6 cellular contexts compared by ENCODE assay signal in genomic region chr16:88651276-88651988, GRCh38. TPM values are rescaled to one million over a fixed set of nuclear protein-coding genes. Genes with fewer than 3 reads are reported as not detected.
DNase-seq lines count a peak whose midpoint lies in the region; ATAC-seq and TF ChIP-seq lines count a peak whose summit lies in the region.

No MANE protein-coding gene starts in this region.

- CTCF ChIA-PET in activated CD4-positive, alpha-beta T cell treated with anti-CD3 and anti-CD28 coated beads, Interleukin-2, amount 10 ng/mL, durations not matched to agents 7 days and 5 days (lab: Charles Lee) = interaction anchor here (0.8 to 1.0 kb wide), 2 partner anchors 12 to 86 kb away, joined by 3 read pairs; no protein-coding TSS in a partner anchor

- H3K27me3 Mint-ChIP-seq in activated CD4-positive, alpha-beta T cell treated with anti-CD3 and anti-CD28 coated beads, Interleukin-2, amount 10 ng/mL, durations not matched to agents 7 days and 5 days = no peaks in the 10 kb centered on the region

- POLR2A ChIA-PET in activated CD4-positive, alpha-beta T cell treated with anti-CD3 and anti-CD28 coated beads, Interleukin-2, amount 10 ng/mL, durations not matched to agents 7 days and 5 days (lab: Charles Lee) = no interaction called here

- H3K27me3 ChIP-seq in heart right ventricle = no peaks in the 10 kb centered on the region

- peak; percentile 84 for DNase-seq in activated CD4-positive, alpha-beta T cell treated with anti-CD3 and anti-CD28 coated beads, Interleukin-2, amount 10 ng/mL, durations not matched to agents 7 days and 5 days
- peak; percentile 54 to 73 for DNase-seq in heart right ventricle
- peak; percentile 50 for DNase-seq in stimulated activated CD8-positive, alpha-beta memory T cell treated with anti-CD3 and anti-CD28 coated beads, Interleukin-12 subunit alpha, Interleukin-12 subunit beta, amount 100 ng/mL, for 4 hours (ENCODE audit: low read depth)
- DNase-seq in NCI-H1930 (lab: John Stamatoyannopoulos, UW) = no peak

- no peak for TF ChIP-seq CTCF in heart right ventricle (IDR thresholded peaks at IDR 0.05)

- H3K9me3 Mint-ChIP-seq in activated CD4-positive, alpha-beta T cell treated with anti-CD3 and anti-CD28 coated beads, Interleukin-2, amount 10 ng/mL, durations not matched to agents 7 days and 5 days = no peaks in the 10 kb centered on the region

- intact Hi-C loops in heart right ventricle (cut with DNase I) = no loop called here

- peak overlapping the region; percentile 95 for H3K27ac Mint-ChIP-seq in activated CD4-positive, alpha-beta T cell treated with anti-CD3 and anti-CD28 coated beads, Interleukin-2, amount 10 ng/mL, durations not matched to agents 7 days and 5 days

- peaks cover 6% of the 10 kb centered on the region for H3K36me3 Mint-ChIP-seq in activated CD4-positive, alpha-beta T cell treated with anti-CD3 and anti-CD28 coated beads, Interleukin-2, amount 10 ng/mL, durations not matched to agents 7 days and 5 days (ENCODE audit: low read depth)

- peak overlapping the region; percentile 89 for H3K4me3 Mint-ChIP-seq in activated CD4-positive, alpha-beta T cell treated with anti-CD3 and anti-CD28 coated beads, Interleukin-2, amount 10 ng/mL, durations not matched to agents 7 days and 5 days

- H3K4me3 ChIP-seq in heart right ventricle = peak overlapping the region; percentile 45 to 87 (median 76)

- peaks cover 10 to 51% (median 24%) of the 10 kb centered on the region in 9 donors for H3K4me1 ChIP-seq in heart right ventricle

- 40 to 45% methylated on average over 24 of the region's 24 CpGs for WGBS in heart right ventricle, 2 donors

- peaks cover 22% of the 10 kb centered on the region for H3K4me1 Mint-ChIP-seq in activated CD4-positive, alpha-beta T cell treated with anti-CD3 and anti-CD28 coated beads, Interleukin-2, amount 10 ng/mL, durations not matched to agents 7 days and 5 days

- peaks cover 0 to 59% (median 14%) of the 10 kb centered on the region in 9 donors for H3K36me3 ChIP-seq in heart right ventricle

- TF ChIP-seq POLR2A in GM15510 (IDR thresholded peaks at IDR 0.05; ENCODE audit: borderline replicate concordance, extremely low read depth, insufficient read length) = peak; percentile 43

- H3K9me3 ChIP-seq in heart right ventricle = no peaks in the 10 kb centered on the region

- H3K27ac ChIP-seq in heart right ventricle = peak overlapping the region; percentile 48 to 98 (median 76)

- peak; percentile 66 for ATAC-seq in HG03095 (IDR thresholded peaks at IDR 0.05; ENCODE audit: unreplicated experiment)
- ATAC-seq in heart right ventricle = peak; percentile 37 to 83 (median 71)

RNA-seq across cellular contexts. Expression of gene CYBA, which starts 0.6 kb away (rescaled TPM):
- 100 to 1,000 TPM; 486 to 586 TPM for total RNA-seq in activated CD4-positive, alpha-beta T cell treated with anti-CD3 and anti-CD28 coated beads, Interleukin-2, amount 10 ng/mL, durations not matched to agents 7 days and 5 days
- 100 to 1,000 TPM in 1 of 10 donors, 10 to 100 TPM in 9; 13.0 to 117 (median 27.7) TPM for total RNA-seq in heart right ventricle
- polyA plus RNA-seq in heart right ventricle = 10 to 100 TPM; 72.2 to 90.0 TPM

RNA-seq across cellular contexts. Expression of gene MVD, which starts 11.5 kb away (rescaled TPM):
- total RNA-seq in activated CD4-positive, alpha-beta T cell treated with anti-CD3 and anti-CD28 coated beads, Interleukin-2, amount 10 ng/mL, durations not matched to agents 7 days and 5 days = 10 to 100 TPM; 65.3 to 72.3 TPM
- 10 to 100 TPM; 15.5 to 25.5 (median 20.2) TPM for total RNA-seq in heart right ventricle
- polyA plus RNA-seq in heart right ventricle = 10 to 100 TPM; 34.1 to 36.3 TPM

RNA-seq across cellular contexts. Expression of gene IL17C, which starts 13.1 kb away (rescaled TPM):
- under 1 TPM in 1 of 2 experiments, not detected in 1; 0.20 TPM for total RNA-seq in activated CD4-positive, alpha-beta T cell treated with anti-CD3 and anti-CD28 coated beads, Interleukin-2, amount 10 ng/mL, durations not matched to agents 7 days and 5 days
- total RNA-seq in heart right ventricle = not detected
- not detected for polyA plus RNA-seq in heart right ventricle

RNA-seq across cellular contexts. Expression of gene SNAI3, which starts 34.9 kb away (rescaled TPM):
- 10 to 100 TPM; 21.0 to 24.2 TPM for total RNA-seq in activated CD4-positive, alpha-beta T cell treated with anti-CD3 and anti-CD28 coated beads, Interleukin-2, amount 10 ng/mL, durations not matched to agents 7 days and 5 days
- total RNA-seq in heart right ventricle = 1 to 10 TPM in 7 of 10 donors, under 1 TPM in 3; 0.21 to 8.6 (median 1.1) TPM
- 1 to 10 TPM; 2.3 to 4.5 TPM for polyA plus RNA-seq in heart right ventricle

RNA-seq across cellular contexts. Expression of gene RNF166, which starts 54.8 kb away (rescaled TPM):
- 100 to 1,000 TPM; 214 to 234 TPM for total RNA-seq in activated CD4-positive, alpha-beta T cell treated with anti-CD3 and anti-CD28 coated beads, Interleukin-2, amount 10 ng/mL, durations not matched to agents 7 days and 5 days
- 10 to 100 TPM; 11.8 to 19.1 (median 14.3) TPM for total RNA-seq in heart right ventricle
- 10 to 100 TPM; 13.0 to 38.0 TPM for polyA plus RNA-seq in heart right ventricle

Comparison
In these comparisons a context has a peak if more than half of its experiments do, and no peak if none do; other contexts are left out.
1. DNase-seq: peak in activated CD4-positive, alpha-beta T cell treated with anti-CD3 and anti-CD28 coated beads, Interleukin-2, amount 10 ng/mL, durations not matched to agents 7 days and 5 days (single experiment), heart right ventricle (2 of 2) and stimulated activated CD8-positive, alpha-beta memory T cell treated with anti-CD3 and anti-CD28 coated beads, Interleukin-12 subunit alpha, Interleukin-12 subunit beta, amount 100 ng/mL, for 4 hours (single experiment); none in NCI-H1930 (0 of 2).
2. RNA of gene CYBA, which starts 0.6 kb away (total RNA-seq): 486 to 586 TPM in activated CD4-positive, alpha-beta T cell treated with anti-CD3 and anti-CD28 coated beads, Interleukin-2, amount 10 ng/mL, durations not matched to agents 7 days and 5 days; 13.0 to 117 TPM in heart right ventricle; every median in the first group is over 4 times any median in the second.